19 cellular contexts compared by ENCODE assay signal in genomic region chr19:1673645-1674292, GRCh38. TPM values are rescaled to one million over a fixed set of nuclear protein-coding genes. Genes with fewer than 3 reads are reported as not detected.
DNase-seq lines count a peak whose midpoint lies in the region; ATAC-seq and TF ChIP-seq lines count a peak whose summit lies in the region.
"Had no signal": no experiment of that assay in that cellular context is flagged by ENCODE, and none has a peak within 500 bp of the region (broad histone marks: within the 10 kb centered on the region; RNA-seq: fewer than 3 reads in every experiment).

No MANE protein-coding gene starts in this region.

- no peak for TF ChIP-seq CTCF in heart right ventricle (IDR thresholded peaks at IDR 0.05)

- WGBS in heart right ventricle, 2 donors = 38 to 47% methylated on average over 16 of the region's 16 CpGs

- H3K4me3 ChIP-seq in heart right ventricle = no peak overlapping the region
- H3K4me3 ChIP-seq: ovary had no signal

- H3K27me3 ChIP-seq in heart right ventricle = peaks cover 41 to 93% (median 91%) of the 10 kb centered on the region in 7 donors

- intact Hi-C loops in heart right ventricle (cut with DNase I) = loop anchor here in 8 of 10 donors (2.0 to 10.0 kb wide), 7 partner anchors 66 to 141 kb away; partner anchors contain the start of genes UQCR11 (in 2 of the 8) and ATP8B3 (in 1 of the 8)

- H3K27ac ChIP-seq in heart right ventricle = no peak overlapping the region
- H3K27ac ChIP-seq: ovary had no signal

- H3K36me3 ChIP-seq in heart right ventricle = no peaks in the 10 kb centered on the region
- H3K36me3 ChIP-seq: ovary had no signal

- ATAC-seq in GM18517 (IDR thresholded peaks at IDR 0.05; ENCODE audit: unreplicated experiment) (no peak), GM18511 (IDR thresholded peaks at IDR 0.05; ENCODE audit: unreplicated experiment) (no peak), heart right ventricle (no peak)
- ATAC-seq: activated naive CD4-positive, alpha-beta T cell treated with anti-CD3 and anti-CD28 coated beads, Interleukin-2, amount 50 U/mL, for 72 hours; naive thymus-derived CD4-positive, alpha-beta T cell; sciatic nerve had no signal

- DNase-seq in DMS53 (lab: John Stamatoyannopoulos, UW) (peak; percentile 51), DMS53 treated with DMSO at 0.1 percent for 48 hours (lab: John Stamatoyannopoulos, UW; ENCODE audit: unreplicated experiment) (no peak), D341Med (ENCODE audit: low spot score) (peak; percentile 26), RPMI8226 (peak; percentile 81), iPS-NIHi11 (ENCODE audit: low spot score) (peak; percentile 5), heart right ventricle (no peak)
- DNase-seq: 8988T; C1 segment of cervical spinal cord; DMS153; GOT3; naive thymus-derived CD4-positive, alpha-beta T cell; NCI-H1048; NCI-H526; ovary; stimulated activated CD4-positive, alpha-beta T cell treated with anti-CD3 and anti-CD28 coated beads, Interleukin-15, amount 100 ng/mL, for 24 hours had no signal

- H3K9me3 ChIP-seq in heart right ventricle = no peaks in the 10 kb centered on the region
- H3K9me3 ChIP-seq: ovary had no signal

- peaks cover 2 to 22% (median 12%) of the 10 kb centered on the region in 9 donors for H3K4me1 ChIP-seq in heart right ventricle

RNA-seq across cellular contexts. Expression of gene TCF3, which starts 21.4 kb away (rescaled TPM):
- total RNA-seq in heart right ventricle = 10 to 100 TPM; 12.4 to 29.2 (median 17.9) TPM
- polyA plus RNA-seq in heart right ventricle = 10 to 100 TPM; 20.1 to 38.1 TPM

Comparison
In these comparisons a context has a peak if more than half of its experiments do, and no peak if none do; other contexts are left out.
1. DNase-seq: peak in DMS53 (single experiment), D341Med (single experiment), RPMI8226 (single experiment) and iPS-NIHi11 (single experiment); none in DMS53 treated with DMSO at 0.1 percent for 48 hours (single experiment) and heart right ventricle (0 of 2).